16 cellular contexts compared by ENCODE assay signal in genomic region chr7:149868638-149869290, GRCh38. TPM values are rescaled to one million over a fixed set of nuclear protein-coding genes. Genes with fewer than 3 reads are reported as not detected.
DNase-seq lines count a peak whose midpoint lies in the region; ATAC-seq and TF ChIP-seq lines count a peak whose summit lies in the region.
"Had no signal": no experiment of that assay in that cellular context is flagged by ENCODE, and none has a peak within 500 bp of the region (broad histone marks: within the 10 kb centered on the region; RNA-seq: fewer than 3 reads in every experiment).

No MANE protein-coding gene starts in this region.

- intact Hi-C loops in activated CD4-positive, alpha-beta T cell treated with anti-CD3 and anti-CD28 coated beads, Interleukin-2, amount 10 ng/mL, durations not matched to agents 24 days and 14 days (cut with micrococcal nuclease) = no loop called here

- ATAC-seq in naive thymus-derived CD8-positive, alpha-beta T cell = no peak
- ATAC-seq: gastrocnemius medialis, right cardiac atrium had no signal

- no peaks in the 10 kb centered on the region for H3K27me3 Mint-ChIP-seq in activated CD4-positive, alpha-beta T cell treated with anti-CD3 and anti-CD28 coated beads, Interleukin-2, amount 10 ng/mL, durations not matched to agents 24 days and 14 days
- H3K27me3 Mint-ChIP-seq in HFFc6 (ENCODE audit: insufficient read depth) = no peaks in the 10 kb centered on the region; the same call in 1 of the 2 replicates
- no peaks in the 10 kb centered on the region for H3K27me3 Mint-ChIP-seq in activated naive CD8-positive, alpha-beta T cell treated with anti-CD3 and anti-CD28 coated beads for 36 hours
- no peaks in the 10 kb centered on the region for H3K27me3 Mint-ChIP-seq in naive thymus-derived CD8-positive, alpha-beta T cell

- peaks cover 80% of the 10 kb centered on the region for H3K4me1 Mint-ChIP-seq in activated CD4-positive, alpha-beta T cell treated with anti-CD3 and anti-CD28 coated beads, Interleukin-2, amount 10 ng/mL, durations not matched to agents 24 days and 14 days
- H3K4me1 Mint-ChIP-seq in HFFc6 (ENCODE audit: low read depth) = peaks cover 9% of the 10 kb centered on the region
- peaks cover 82% of the 10 kb centered on the region for H3K4me1 Mint-ChIP-seq in activated naive CD8-positive, alpha-beta T cell treated with anti-CD3 and anti-CD28 coated beads for 36 hours
- peaks cover 44 to 94% (median 92%) of the 10 kb centered on the region in 4 donors for H3K4me1 Mint-ChIP-seq in naive thymus-derived CD8-positive, alpha-beta T cell

- peak; percentile 61 for DNase-seq in activated CD4-positive, alpha-beta T cell treated with anti-CD3 and anti-CD28 coated beads, Interleukin-2, amount 10 ng/mL, durations not matched to agents 24 days and 14 days
- no peak for DNase-seq in activated CD4-positive, alpha-beta T cell treated with anti-CD3 and anti-CD28 coated beads for 1 hour
- no peak for DNase-seq in HFFc6
- no peak for DNase-seq in activated naive CD8-positive, alpha-beta T cell treated with anti-CD3 and anti-CD28 coated beads for 36 hours
- DNase-seq in naive thymus-derived CD8-positive, alpha-beta T cell = no peak
- DNase-seq in NCI-H128 (lab: John Stamatoyannopoulos, UW; ENCODE audit: unreplicated experiment) = no peak
- no peak for DNase-seq in NCI-H187 treated with DMSO at 0.1 percent for 48 hours (lab: John Stamatoyannopoulos, UW)
- no peak for DNase-seq in iPS-NIHi11 (ENCODE audit: low spot score)
- DNase-seq: activated CD8-positive, alpha-beta memory T cell treated with anti-CD3 and anti-CD28 coated beads, Interleukin-2, amount 50 U/mL, for 4 hours; Calu3; gastrocnemius medialis; NCI-H226; stimulated activated CD8-positive, alpha-beta memory T cell treated with anti-CD3 and anti-CD28 coated beads, Interleukin-4, amount 100 ng/mL, for 48 hours; transverse colon had no signal

- H3K9me3 Mint-ChIP-seq in activated CD4-positive, alpha-beta T cell treated with anti-CD3 and anti-CD28 coated beads, Interleukin-2, amount 10 ng/mL, durations not matched to agents 24 days and 14 days = no peaks in the 10 kb centered on the region
- no peaks in the 10 kb centered on the region for H3K9me3 Mint-ChIP-seq in HFFc6
- H3K9me3 Mint-ChIP-seq in activated naive CD8-positive, alpha-beta T cell treated with anti-CD3 and anti-CD28 coated beads for 36 hours = no peaks in the 10 kb centered on the region
- H3K9me3 Mint-ChIP-seq in naive thymus-derived CD8-positive, alpha-beta T cell = no peaks in the 10 kb centered on the region
- H3K9me3 Mint-ChIP-seq: neural progenitor cell had no signal

- peak; percentile 14; the same call in 1 of the 2 replicates for TF ChIP-seq CTCF in HFFc6 (IDR thresholded peaks at IDR 0.05)

- H3K27ac Mint-ChIP-seq in activated CD4-positive, alpha-beta T cell treated with anti-CD3 and anti-CD28 coated beads, Interleukin-2, amount 10 ng/mL, durations not matched to agents 24 days and 14 days = peak overlapping the region; percentile 70
- no peak overlapping the region for H3K27ac Mint-ChIP-seq in HFFc6
- H3K27ac Mint-ChIP-seq in activated naive CD8-positive, alpha-beta T cell treated with anti-CD3 and anti-CD28 coated beads for 36 hours = peak overlapping the region; percentile 79
- H3K27ac Mint-ChIP-seq in naive thymus-derived CD8-positive, alpha-beta T cell = peak overlapping the region; percentile 91 to 99 (median 98)
- H3K27ac Mint-ChIP-seq: neural progenitor cell had no signal

- peaks cover 13% of the 10 kb centered on the region for H3K36me3 Mint-ChIP-seq in activated CD4-positive, alpha-beta T cell treated with anti-CD3 and anti-CD28 coated beads, Interleukin-2, amount 10 ng/mL, durations not matched to agents 24 days and 14 days (ENCODE audit: low read depth)
- H3K36me3 Mint-ChIP-seq in HFFc6 (ENCODE audit: low read depth) = no peaks in the 10 kb centered on the region
- peaks cover 26% of the 10 kb centered on the region for H3K36me3 Mint-ChIP-seq in activated naive CD8-positive, alpha-beta T cell treated with anti-CD3 and anti-CD28 coated beads for 36 hours
- peaks cover 0 to 3% (median 1%) of the 10 kb centered on the region in 3 donors for H3K36me3 Mint-ChIP-seq in naive thymus-derived CD8-positive, alpha-beta T cell

- peak overlapping the region; percentile 43 for H3K4me3 Mint-ChIP-seq in activated CD4-positive, alpha-beta T cell treated with anti-CD3 and anti-CD28 coated beads, Interleukin-2, amount 10 ng/mL, durations not matched to agents 24 days and 14 days
- no peak overlapping the region for H3K4me3 Mint-ChIP-seq in HFFc6
- H3K4me3 Mint-ChIP-seq in activated naive CD8-positive, alpha-beta T cell treated with anti-CD3 and anti-CD28 coated beads for 36 hours = peak overlapping the region; percentile 40
- peak overlapping the region; percentile 39 to 96 (median 82) for H3K4me3 Mint-ChIP-seq in naive thymus-derived CD8-positive, alpha-beta T cell
- H3K4me3 Mint-ChIP-seq: neural progenitor cell had no signal

- POLR2A ChIA-PET in naive thymus-derived CD8-positive, alpha-beta T cell (lab: Charles Lee) = interaction anchor here (1.0 to 13.7 kb wide), 5 partner anchors 8 to 722 kb away, joined by 3 to 241 read pairs (median 24); partner anchors contain the start of genes ZNF398 and ZNF862

RNA-seq across cellular contexts. Expression of gene ATP6V0E2, which starts 5.0 kb away (rescaled TPM):
- 43.5 and 46.7 TPM in 2 replicates for total RNA-seq in activated CD4-positive, alpha-beta T cell treated with anti-CD3 and anti-CD28 coated beads, Interleukin-2, amount 10 ng/mL, durations not matched to agents 24 days and 14 days
- 10 to 100 TPM; 40.9 to 54.8 (median 48.0) TPM for total RNA-seq in HFFc6 (2021; fragmentation: NEBNext Ultra II Directional; extraction: Animal tissue kit (Norgen Biotek cat#: 25700))
- total RNA-seq in activated naive CD8-positive, alpha-beta T cell treated with anti-CD3 and anti-CD28 coated beads for 36 hours = 10 to 100 TPM; 59.2 to 64.0 TPM
- total RNA-seq in naive thymus-derived CD8-positive, alpha-beta T cell = 10 to 100 TPM; 81.7 to 90.5 TPM
- 100 to 1,000 TPM; 209 to 253 (median 246) TPM for polyA plus RNA-seq in naive thymus-derived CD8-positive, alpha-beta T cell

RNA-seq across cellular contexts. Expression of gene ZNF862, which starts 30.6 kb away (rescaled TPM):
- total RNA-seq in activated CD4-positive, alpha-beta T cell treated with anti-CD3 and anti-CD28 coated beads, Interleukin-2, amount 10 ng/mL, durations not matched to agents 24 days and 14 days = 16.6 and 18.3 TPM in 2 replicates
- 1 to 10 TPM; 5.2 to 8.2 (median 6.9) TPM for total RNA-seq in HFFc6 (2021; fragmentation: NEBNext Ultra II Directional; extraction: Animal tissue kit (Norgen Biotek cat#: 25700))
- 1 to 10 TPM; 5.9 to 7.0 TPM for total RNA-seq in activated naive CD8-positive, alpha-beta T cell treated with anti-CD3 and anti-CD28 coated beads for 36 hours
- total RNA-seq in naive thymus-derived CD8-positive, alpha-beta T cell = 10 to 100 TPM; 82.9 to 88.4 TPM
- polyA plus RNA-seq in naive thymus-derived CD8-positive, alpha-beta T cell = 10 to 100 TPM in 1 of 3 donors, 1 to 10 TPM in 2; 6.1 to 10.6 (median 9.6) TPM
